Comparison of ENCODE assay signal across 9 cellular contexts in genomic region chr16:55842369-55843104, GRCh38. TPM values are rescaled to one million over a fixed set of nuclear protein-coding genes. Genes with fewer than 3 reads are reported as not detected.
DNase-seq lines count a peak whose midpoint lies in the region; ATAC-seq lines count a peak whose summit lies in the region.
"Had no signal": no experiment of that assay in that cellular context is flagged by ENCODE, and none has a peak within 500 bp of the region (broad histone marks: within the 10 kb centered on the region; RNA-seq: fewer than 3 reads in every experiment).

No MANE protein-coding gene starts in this region.

- peak; percentile 66 for ATAC-seq in GM21723 (IDR thresholded peaks at IDR 0.05; ENCODE audit: unreplicated experiment)
- ATAC-seq in GM21423 (IDR thresholded peaks at IDR 0.05; ENCODE audit: unreplicated experiment), result no peak
- no peak for ATAC-seq in GM19463 (IDR thresholded peaks at IDR 0.05; ENCODE audit: unreplicated experiment)

- no peaks in the 10 kb centered on the region for H3K9me3 ChIP-seq in iPS DF 6.9 (ENCODE audit: control insufficient read depth, insufficient read depth, low read length)

- WGBS in iPS DF 6.9 (ENCODE audit: insufficient coverage, insufficient read length), result no CpG with 5 or more reads among the region's 11 CpGs

- no peak overlapping the region for H3K27ac ChIP-seq in iPS DF 6.9 (ENCODE audit: low read length)

- H3K4me3 ChIP-seq in iPS DF 6.9 (ENCODE audit: low read length), result no peak overlapping the region

- DNase-seq in DMS 273 treated with DMSO at 0.1 percent for 48 hours (lab: John Stamatoyannopoulos, UW), result peak; percentile 17
- peak; percentile 53 for DNase-seq in NCI-H460 (ENCODE audit: extremely low read depth, low read depth)
- DNase-seq in astrocyte of the hippocampus (ENCODE audit: low read depth, low spot score), result peak; percentile 57
- peak; percentile 22 for DNase-seq in iPS DF 6.9 (ENCODE audit: low read depth, low spot score)
- peak; percentile 13 for DNase-seq in stromal cell of bone marrow (ENCODE audit: low read depth)

- H3K4me1 ChIP-seq in iPS DF 6.9 (ENCODE audit: control insufficient read depth, insufficient read depth, low read length), result no peaks in the 10 kb centered on the region

- H3K36me3 ChIP-seq in iPS DF 6.9 (ENCODE audit: control insufficient read depth, insufficient read depth, low read length), result no peaks in the 10 kb centered on the region

- no peaks in the 10 kb centered on the region for H3K27me3 ChIP-seq in iPS DF 6.9 (ENCODE audit: control insufficient read depth, insufficient read depth, low read length)

RNA-seq across cellular contexts. Expression of gene CES1, which starts 9.6 kb away (rescaled TPM):
- 4.8 and 5.2 TPM in 2 replicates for total RNA-seq in NCI-H460 (2014; rRNA removed; shearing (Covaris generic))
- polyA plus RNA-seq in NCI-H460 (2014; cell fraction: nucleus; rRNA removed), result 12.9 and 20.0 TPM in 2 replicates
- total RNA-seq: activated CD8-positive, alpha-beta memory T cell treated with anti-CD3 and anti-CD28 coated beads for 36 hours had no signal

RNA-seq across cellular contexts. Expression of gene CES5A, which starts 32.6 kb away (rescaled TPM):
- not detected in 2 replicates for total RNA-seq in NCI-H460 (2014; rRNA removed; shearing (Covaris generic))
- not detected in 2 replicates for polyA plus RNA-seq in NCI-H460 (2014; cell fraction: nucleus; rRNA removed)
- total RNA-seq: activated CD8-positive, alpha-beta memory T cell treated with anti-CD3 and anti-CD28 coated beads for 36 hours had no signal
